Comparison of ENCODE assay signal across 10 cellular contexts in the genomic region with DNA sequence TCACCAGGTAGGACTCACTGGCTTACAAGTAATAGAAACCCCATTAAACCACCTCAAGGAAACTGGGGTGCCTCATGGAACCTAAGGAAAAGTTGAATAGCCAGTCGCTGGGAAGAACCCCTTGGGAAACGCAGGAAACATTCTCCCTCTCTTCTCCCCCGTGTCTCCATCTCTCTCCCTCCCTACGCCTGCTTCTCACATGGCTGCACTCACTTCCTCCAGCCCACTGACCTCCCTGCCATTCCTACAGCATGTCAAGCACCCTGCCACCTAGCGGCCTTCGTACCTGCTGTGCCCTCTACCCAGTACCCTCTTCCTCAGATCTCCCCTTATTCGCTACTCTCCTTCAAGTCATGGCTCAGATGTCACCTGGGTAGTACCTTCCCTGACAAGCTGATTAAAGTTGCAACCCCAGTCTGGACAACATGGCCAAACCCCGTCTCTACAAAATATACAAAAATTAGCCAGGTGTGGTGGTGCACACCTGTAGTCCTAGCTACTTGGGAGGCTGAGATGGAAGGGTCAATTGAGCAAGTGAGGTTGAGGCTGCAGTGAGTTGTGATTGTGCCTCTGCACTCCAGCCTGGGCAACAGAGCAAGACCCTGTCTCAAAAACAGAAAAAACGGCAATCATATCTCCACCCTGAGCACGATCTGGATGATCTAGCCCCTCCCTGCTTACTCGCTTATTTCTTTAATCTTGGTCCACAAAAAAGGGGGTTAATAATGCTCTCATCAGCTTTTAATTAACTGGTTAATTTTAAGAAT.
DNase-seq lines count a peak whose midpoint lies in the region; ATAC-seq lines count a peak whose summit lies in the region.
"Had no signal": no experiment of that assay in that cellular context is flagged by ENCODE, and none has a peak within 500 bp of the region (broad histone marks: within the 10 kb centered on the region; RNA-seq: fewer than 3 reads in every experiment).

No MANE protein-coding gene starts in this region.

- H3K4me1 Mint-ChIP-seq in activated T-cell treated with anti-CD3 and anti-CD28 coated beads, Interleukin-2, amount 50 U/mL, for 24 hours (ENCODE audit: low read depth) = peaks cover 9% of the 10 kb centered on the region
- peaks cover 61% of the 10 kb centered on the region for H3K4me1 Mint-ChIP-seq in stimulated activated memory B cell treated with anti-CD40 and anti-IgM and Interleukin-4, amounts not matched to agents 10 μg/mL and 1 μg/mL and 100 μg/mL, for 72 hours

- no peaks in the 10 kb centered on the region for H3K36me3 Mint-ChIP-seq in activated T-cell treated with anti-CD3 and anti-CD28 coated beads, Interleukin-2, amount 50 U/mL, for 24 hours (ENCODE audit: low read depth)
- no peaks in the 10 kb centered on the region for H3K36me3 Mint-ChIP-seq in stimulated activated memory B cell treated with anti-CD40 and anti-IgM and Interleukin-4, amounts not matched to agents 10 μg/mL and 1 μg/mL and 100 μg/mL, for 72 hours
- H3K36me3 Mint-ChIP-seq: CD8-positive, alpha-beta memory T cell had no signal

- H3K9me3 Mint-ChIP-seq in activated T-cell treated with anti-CD3 and anti-CD28 coated beads, Interleukin-2, amount 50 U/mL, for 24 hours = no peaks in the 10 kb centered on the region
- H3K9me3 Mint-ChIP-seq in stimulated activated memory B cell treated with anti-CD40 and anti-IgM and Interleukin-4, amounts not matched to agents 10 μg/mL and 1 μg/mL and 100 μg/mL, for 72 hours = no peaks in the 10 kb centered on the region
- H3K9me3 Mint-ChIP-seq: CD8-positive, alpha-beta memory T cell had no signal

- peak; percentile 3 for DNase-seq in activated T-cell treated with anti-CD3 and anti-CD28 coated beads, Interleukin-2, amount 50 U/mL, for 24 hours
- no peak for DNase-seq in activated T-cell treated with anti-CD3 and anti-CD28 coated beads for 4 hours
- DNase-seq in NCI-H226 = peak; percentile 10
- peak; percentile 64 for DNase-seq in ecto neural progenitor cell (ENCODE audit: low spot score)
- no peak for DNase-seq in midbrain (lab: John Stamatoyannopoulos, UW)
- no peak for DNase-seq in NCI-H1436 (lab: John Stamatoyannopoulos, UW)
- DNase-seq in DMS 273 (lab: John Stamatoyannopoulos, UW; ENCODE audit: unreplicated experiment) = no peak
- DNase-seq: CD8-positive, alpha-beta memory T cell; erythroblast had no signal

- H3K27me3 Mint-ChIP-seq in activated T-cell treated with anti-CD3 and anti-CD28 coated beads, Interleukin-2, amount 50 U/mL, for 24 hours = no peaks in the 10 kb centered on the region
- H3K27me3 Mint-ChIP-seq in stimulated activated memory B cell treated with anti-CD40 and anti-IgM and Interleukin-4, amounts not matched to agents 10 μg/mL and 1 μg/mL and 100 μg/mL, for 72 hours = no peaks in the 10 kb centered on the region

- no peak overlapping the region for H3K27ac Mint-ChIP-seq in activated T-cell treated with anti-CD3 and anti-CD28 coated beads, Interleukin-2, amount 50 U/mL, for 24 hours
- peak overlapping the region; percentile 7 for H3K27ac Mint-ChIP-seq in stimulated activated memory B cell treated with anti-CD40 and anti-IgM and Interleukin-4, amounts not matched to agents 10 μg/mL and 1 μg/mL and 100 μg/mL, for 72 hours

- H3K4me3 Mint-ChIP-seq in activated T-cell treated with anti-CD3 and anti-CD28 coated beads, Interleukin-2, amount 50 U/mL, for 24 hours = no peak overlapping the region
- H3K4me3 Mint-ChIP-seq in stimulated activated memory B cell treated with anti-CD40 and anti-IgM and Interleukin-4, amounts not matched to agents 10 μg/mL and 1 μg/mL and 100 μg/mL, for 72 hours = peak overlapping the region; percentile 9
- H3K4me3 Mint-ChIP-seq: CD8-positive, alpha-beta memory T cell had no signal

- ATAC-seq in stimulated activated memory B cell treated with anti-CD40 and anti-IgM and Interleukin-4, amounts not matched to agents 10 μg/mL and 1 μg/mL and 100 μg/mL, for 72 hours = peak; percentile 75

Comparison
In these comparisons a context has a peak if more than half of its experiments do, and no peak if none do; other contexts are left out.
1. DNase-seq: peak in activated T-cell treated with anti-CD3 and anti-CD28 coated beads, Interleukin-2, amount 50 U/mL, for 24 hours (single experiment), NCI-H226 (single experiment) and ecto neural progenitor cell (single experiment); none in activated T-cell treated with anti-CD3 and anti-CD28 coated beads for 4 hours (single experiment), midbrain (single experiment), NCI-H1436 (single experiment) and DMS 273 (single experiment).